In the genomic region with DNA sequence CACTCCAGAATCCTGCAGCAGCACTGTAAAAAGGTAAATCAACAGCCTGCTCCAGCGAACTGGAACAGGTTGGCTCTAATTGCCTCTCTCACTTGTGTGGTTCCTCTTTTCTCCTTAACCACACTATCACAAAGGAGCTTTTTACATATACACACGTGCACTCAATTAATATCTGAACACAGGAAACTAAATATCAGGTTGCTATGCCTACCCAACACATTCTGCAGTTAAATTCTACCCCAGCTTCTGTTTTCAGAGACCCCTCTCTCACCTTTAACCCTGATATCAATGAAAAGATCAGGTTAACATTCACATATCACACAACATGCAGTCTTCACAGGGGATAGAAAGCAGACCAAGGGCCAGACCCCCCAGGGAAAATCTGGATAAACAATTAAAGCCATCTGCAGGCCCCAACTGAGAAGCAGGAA, we compare ENCODE assay signal across 12 cellular contexts. TPM values are rescaled to one million over a fixed set of nuclear protein-coding genes. Genes with fewer than 3 reads are reported as not detected.
DNase-seq lines count a peak whose midpoint lies in the region; ATAC-seq, FAIRE-seq and TF ChIP-seq lines count a peak whose summit lies in the region.
"Had no signal": no experiment of that assay in that cellular context is flagged by ENCODE, and none has a peak within 500 bp of the region (broad histone marks: within the 10 kb centered on the region; RNA-seq: fewer than 3 reads in every experiment).

No MANE protein-coding gene starts in this region.

- TF ChIP-seq CTCF in OCI-LY3 (IDR thresholded peaks at IDR 0.05; ENCODE audit: low read depth, low read length) (no peak), gastrocnemius medialis (IDR thresholded peaks at IDR 0.05 in 4 of 5, conservative IDR thresholded peaks at IDR 0.05 in 1 of 5) (no peak)

- peaks cover 6% of the 10 kb centered on the region for H4K20me1 ChIP-seq in OCI-LY3 (ENCODE audit: insufficient read depth, low read length)

- ATAC-seq in HG03520 (IDR thresholded peaks at IDR 0.05; ENCODE audit: unreplicated experiment) (no peak), gastrocnemius medialis (no peak)
- ATAC-seq: T-cell had no signal

- TF ChIP-seq POLR2A in gastrocnemius medialis (IDR thresholded peaks at IDR 0.05), result no peak

- no peaks in the 10 kb centered on the region for H3K79me2 ChIP-seq in OCI-LY3 (ENCODE audit: low read length)

- in situ Hi-C loops in gastrocnemius medialis (cut with MboI; ENCODE audit: low sequenced_read_pairs in 4 of 4), result no loop called here

- peaks cover 61% of the 10 kb centered on the region for H3K27me3 ChIP-seq in OCI-LY3 (ENCODE audit: low read depth, low read length)
- no peaks in the 10 kb centered on the region for H3K27me3 ChIP-seq in iPS-20b (ENCODE audit: insufficient read depth, low read length)
- H3K27me3 ChIP-seq in gastrocnemius medialis, result no peaks in the 10 kb centered on the region

- H3K9me3 ChIP-seq in OCI-LY3 (ENCODE audit: insufficient read depth, low read length) (no peaks in the 10 kb centered on the region), iPS-20b (ENCODE audit: insufficient read depth, low read depth, low read length) (no peaks in the 10 kb centered on the region), gastrocnemius medialis (no peaks in the 10 kb centered on the region)

- H3K4me3 ChIP-seq in OCI-LY3 (ENCODE audit: low read length) (no peak overlapping the region), iPS-20b (ENCODE audit: low read length) (no peak overlapping the region), gastrocnemius medialis (no peak overlapping the region)

- DNase-seq in COLO829 (ENCODE audit: low spot score) (peak; percentile 59), Kasumi-1 (lab: John Stamatoyannopoulos, UW) (peak; percentile 91 to 92), cerebellum (ENCODE audit: low spot score) (no peak), GM19239 (ENCODE audit: insufficient read length, low spot score) (no peak), gastrocnemius medialis (no peak)
- DNase-seq: CD4-positive, CD25-positive, alpha-beta regulatory T cell; hippocampal formation; IMR-90; T-cell had no signal

- H3K4me1 ChIP-seq in OCI-LY3 (ENCODE audit: low read length) (peaks cover 9% of the 10 kb centered on the region), iPS-20b (ENCODE audit: insufficient read depth, low read length) (peaks cover 25% of the 10 kb centered on the region; the same call in 1 of the 2 replicates), gastrocnemius medialis (peaks cover 23 to 36% of the 10 kb centered on the region in 2 donors)

- intact Hi-C loops in gastrocnemius medialis (cut with DNase I; ENCODE audit: low total_unique reads), result no loop called here

- H3K4me2 ChIP-seq in OCI-LY3 (ENCODE audit: low read length), result peak overlapping the region; percentile 32; the same call in 1 of the 2 replicates

- FAIRE-seq in GM19239 (lab: Jason Lieb, UNC), result no peak

- no peak overlapping the region for H2AFZ ChIP-seq in OCI-LY3 (ENCODE audit: low read depth, low read length)

- H3K36me3 ChIP-seq in OCI-LY3 (replicated peaks; ENCODE audit: low read depth, low read length), result no peaks in the 10 kb centered on the region
- H3K36me3 ChIP-seq in iPS-20b (ENCODE audit: insufficient read depth, low read depth, low read length), result peaks cover 4% of the 10 kb centered on the region; the same call in 1 of the 2 replicates
- H3K36me3 ChIP-seq in gastrocnemius medialis, result no peaks in the 10 kb centered on the region

- no peak overlapping the region for H3K9ac ChIP-seq in OCI-LY3 (ENCODE audit: low read length)
- peak overlapping the region; percentile 10; the same call in 1 of the 2 replicates for H3K9ac ChIP-seq in iPS-20b (ENCODE audit: low read depth, low read length)

- no peak overlapping the region for H3K27ac ChIP-seq in OCI-LY3 (ENCODE audit: low read length)
- H3K27ac ChIP-seq in iPS-20b (ENCODE audit: low read length), result no peak overlapping the region
- no peak overlapping the region for H3K27ac ChIP-seq in gastrocnemius medialis

RNA-seq across cellular contexts. Expression of a gene that starts 10.9 kb away (rescaled TPM):
- total RNA-seq in cerebellum, result 397 TPM
- total RNA-seq in gastrocnemius medialis, result 10 to 100 TPM; 26.0 to 32.1 (median 28.6) TPM

Comparison
In these comparisons a context has a peak if more than half of its experiments do, and no peak if none do; other contexts are left out.
1. DNase-seq: peak in COLO829 (single experiment) and Kasumi-1 (2 of 2); none in cerebellum (single experiment), GM19239 (single experiment) and gastrocnemius medialis (0 of 2).
2. RNA of a gene that starts 10.9 kb away (total RNA-seq): 397 TPM in cerebellum (single experiment); 26.0 to 32.1 TPM in gastrocnemius medialis; every median in the first group is over 10 times any median in the second.